ENCODE assay signal across 33 cellular contexts in genomic region chr1:22784317-22784716, GRCh38.
"Had no signal": no experiment of that assay in that cellular context is flagged by ENCODE, and none has a peak within 500 bp of the region (broad histone marks: within the 10 kb centered on the region; RNA-seq: fewer than 3 reads in every experiment).

No MANE protein-coding gene starts in this region.

- H3K27ac ChIP-seq: adrenal gland, ascending aorta, body of pancreas, brain microvascular endothelial cell, breast epithelium, cardiac muscle cell had no signal

- H3K27me3 ChIP-seq: adrenal gland, ascending aorta, body of pancreas, brain microvascular endothelial cell, breast epithelium, cardiac muscle cell had no signal

- H3K4me1 ChIP-seq: adrenal gland, ascending aorta, body of pancreas, breast epithelium had no signal

- H3K4me3 ChIP-seq: adrenal gland, ascending aorta, body of pancreas, breast epithelium, cardiac muscle cell had no signal

- FAIRE-seq: astrocyte, colon had no signal

- H3K9me3 ChIP-seq: adrenal gland, ascending aorta, body of pancreas, breast epithelium had no signal

- H3K36me3 ChIP-seq: adrenal gland, ascending aorta, breast epithelium had no signal

- DNase-seq: activated effector memory CD4-positive, alpha-beta T cell treated with anti-CD3 and anti-CD28 coated beads, Interleukin-2, amount 50 U/mL, for 16 hours; activated effector memory CD4-positive, alpha-beta T cell treated with Interleukin-2 at 50 U/mL for 16 hours; activated gamma-delta T cell; activated gamma-delta T cell treated with Interleukin-2 at 50 U/mL for 16 hours; activated naive CD4-positive, alpha-beta T cell; activated naive CD4-positive, alpha-beta T cell treated with anti-CD3 and anti-CD28 coated beads for 36 hours; activated naive CD4-positive, alpha-beta T cell treated with anti-CD3 and anti-CD28 coated beads, Interleukin-2, amount 10 ng/mL, durations not matched to agents 7 days and 5 days; activated naive CD4-positive, alpha-beta T cell treated with anti-CD3 and anti-CD28 coated beads, Interleukin-2, amount 50 U/mL, for 16 hours; activated naive CD4-positive, alpha-beta T cell treated with Interleukin-2 at 50 U/mL for 16 hours; activated naive CD8-positive, alpha-beta T cell treated with anti-CD3 and anti-CD28 coated beads for 36 hours; activated naive CD8-positive, alpha-beta T cell treated with anti-CD3 and anti-CD28 coated beads, Interleukin-2, amount 10 ng/mL, durations not matched to agents 7 days and 5 days; activated naive CD8-positive, alpha-beta T cell treated with anti-CD3 and anti-CD28 coated beads, Interleukin-2, amount 50 U/mL, for 24 hours; activated T-cell treated with anti-CD3 and anti-CD28 coated beads, Interleukin-2, amount 50 U/mL, for 1 hour; activated T-cell treated with anti-CD3 and anti-CD28 coated beads, Interleukin-2, amount 50 U/mL, for 24 hours; activated T-cell treated with anti-CD3 and anti-CD28 coated beads, Interleukin-2, amount 50 U/mL, for 4 hours; activated T-cell treated with anti-CD3 and anti-CD28 coated beads, Interleukin-2, amount 50 U/mL, for 48 hours; activated T-cell treated with anti-CD3 and anti-CD28 coated beads, Interleukin-2, amount 50 U/mL, for 72 hours; adrenal gland; amygdala; anterior cingulate cortex; aorta; body of pancreas; brain microvascular endothelial cell; caudate nucleus; central memory CD4-positive, alpha-beta T cell; cerebellar nuclear complex had no signal

- ATAC-seq: activated naive CD4-positive, alpha-beta T cell treated with anti-CD3 and anti-CD28 coated beads, Interleukin-2, amount 50 U/mL, for 72 hours; activated naive CD8-positive, alpha-beta T cell treated with anti-CD3 and anti-CD28 coated beads, Interleukin-2, amount 50 U/mL, for 24 hours; activated T-cell treated with anti-CD3 and anti-CD28 coated beads, Interleukin-2, amount 50 U/mL, for 4 hours; activated T-cell treated with anti-CD3 and anti-CD28 coated beads, Interleukin-2, amount 50 U/mL, for 72 hours; activated T-helper 17 cell treated with anti-CD3 and anti-CD28 coated beads, Interleukin-2, amount 50 U/mL, for 72 hours; body of pancreas had no signal
